In genomic region chr12:103840881-103841689, GRCh38 we compare ENCODE assay signal across 8 cellular contexts. TPM values are rescaled to one million over a fixed set of nuclear protein-coding genes. Genes with fewer than 3 reads are reported as not detected.
DNase-seq lines count a peak whose midpoint lies in the region; ATAC-seq, FAIRE-seq and TF ChIP-seq lines count a peak whose summit lies in the region.

NT5DC3 (minus strand) TSS chr12:103841234; CDS start chr12:103841156, 78 bp downstream.

- peaks cover 2% of the 10 kb centered on the region for H4K20me1 ChIP-seq in keratinocyte (ENCODE audit: control insufficient read depth, extremely low read depth, insufficient read depth, low read length)

- H3K4me3 ChIP-seq in ACC112 (ENCODE audit: low read depth, low read length) (peak within 1 kb of the TSS; percentile 80), keratinocyte (ENCODE audit: control insufficient read depth in 2 of 3, extremely low read depth in 1 of 3, insufficient read depth in 2 of 3, low read depth in 1 of 3, low read length in 3 of 3) (peak within 1 kb of the TSS; percentile 60 to 95 (median 85))

- peaks cover 25% of the 10 kb centered on the region for H3K79me2 ChIP-seq in ACC112 (ENCODE audit: control insufficient read depth, insufficient read depth, low read length, unreplicated experiment)
- peaks cover 49% of the 10 kb centered on the region for H3K79me2 ChIP-seq in keratinocyte (ENCODE audit: control insufficient read depth, insufficient read depth, low read length)

- dilution Hi-C loops in keratinocyte (cut with MboI; ENCODE audit: extremely low pct_ligation_motif_present, low sequenced_read_pairs): no loop called here

- H3K27ac ChIP-seq in ACC112 (ENCODE audit: low read depth, low read length) (no peak within 1 kb of the TSS), keratinocyte (ENCODE audit: control insufficient read depth, insufficient read depth, low read length) (peak within 1 kb of the TSS; percentile 68)

- H3K36me3 ChIP-seq in ACC112 (ENCODE audit: insufficient read depth, low read length) (no peaks in the 10 kb centered on the region), keratinocyte (ENCODE audit: control insufficient read depth in 2 of 2, extremely low read depth in 1 of 2, insufficient read depth in 2 of 2, low read length in 2 of 2) (peaks cover 0 to 1% of the 10 kb centered on the region in 2 experiments)

- peak within 1 kb of the TSS; percentile 87 for H3K9ac ChIP-seq in keratinocyte (ENCODE audit: control insufficient read depth, extremely low read depth, insufficient read depth, low read length)

- H3K9me3 ChIP-seq in keratinocyte (ENCODE audit: control insufficient read depth, low read depth, low read length): no peaks in the 10 kb centered on the region

- H3K9me1 ChIP-seq in keratinocyte (ENCODE audit: control insufficient read depth, extremely low read depth, insufficient read depth, low read length): no peaks in the 10 kb centered on the region

- DNase-seq in NCI-H2196 (lab: John Stamatoyannopoulos, UW; ENCODE audit: unreplicated experiment): peak; percentile 74
- DNase-seq in activated CD4-positive, CD25-positive, alpha-beta regulatory T cell treated with anti-CD3 and anti-CD28 coated beads, Interleukin-2, amount 50 U/mL, for 16 hours (ENCODE audit: low read depth, low spot score): peak; percentile 71
- peak; percentile 82 for DNase-seq in central memory CD4-positive, alpha-beta T cell
- peak; percentile 32 for DNase-seq in keratinocyte (ENCODE audit: low read depth, low spot score)
- peak; percentile 75 to 77 for DNase-seq in stimulated activated CD4-positive, alpha-beta T cell treated with anti-CD3 and anti-CD28 coated beads, Interleukin-15, amount 100 ng/mL, for 1 hour (ENCODE audit: low read depth in 1 of 2, low spot score in 1 of 2)

- H3K4me1 ChIP-seq in ACC112 (ENCODE audit: control insufficient read depth, insufficient read depth, low read length, unreplicated experiment) (peaks cover 19% of the 10 kb centered on the region), keratinocyte (ENCODE audit: control insufficient read depth, extremely low read depth, insufficient read depth, low read length) (peaks cover 22% of the 10 kb centered on the region)

- peak within 1 kb of the TSS; percentile 89 for H3K4me2 ChIP-seq in keratinocyte (ENCODE audit: control insufficient read depth, extremely low read depth, insufficient read depth, low read depth, low read length)

- TF ChIP-seq CTCF in keratinocyte (optimal IDR thresholded peaks at IDR 0.05 in 1 of 3, IDR thresholded peaks at IDR 0.05 in 1 of 3, conservative IDR thresholded peaks at IDR 0.05 in 1 of 3; ENCODE audit: extremely low read depth in 1 of 3, insufficient read depth in 2 of 3, low read length in 3 of 3): peak in 1 of 3 experiments; percentile 32

- FAIRE-seq in keratinocyte (lab: Jason Lieb, UNC): no peak

- ATAC-seq in GM18858 (IDR thresholded peaks at IDR 0.05; ENCODE audit: unreplicated experiment) (peak; percentile 71), HG03064 (IDR thresholded peaks at IDR 0.05; ENCODE audit: low read depth, unreplicated experiment) (peak; percentile 82)

- H3K27me3 ChIP-seq in ACC112 (ENCODE audit: insufficient read depth, low read length): no peaks in the 10 kb centered on the region
- no peaks in the 10 kb centered on the region for H3K27me3 ChIP-seq in keratinocyte (ENCODE audit: control insufficient read depth, extremely low read depth, insufficient read depth, low read length)

- H2AFZ ChIP-seq in ACC112 (ENCODE audit: low read length, unreplicated experiment): peak within 1 kb of the TSS; percentile 92
- no peak within 1 kb of the TSS for H2AFZ ChIP-seq in keratinocyte (ENCODE audit: control insufficient read depth, low read length)

RNA-seq across cellular contexts. Expression of gene NT5DC3, which starts in this region (rescaled TPM):
- 10.7 to 14.6 TPM (median 12.8 TPM) in 3 replicates for polyA plus RNA-seq in keratinocyte
- 7.0 TPM for polyA plus RNA-seq in keratinocyte (2011; ENCODE audit: low read depth)
- 8.7 and 10.7 TPM in 2 replicates for polyA plus RNA-seq in keratinocyte (2011; cell fraction: cytosol; rRNA removed)
- polyA plus RNA-seq in keratinocyte (2011; cell fraction: nucleus; rRNA removed): 38.7 and 45.8 TPM in 2 replicates
- 8.5 and 15.2 TPM in 2 replicates for polyA plus RNA-seq in keratinocyte (2012; ENCODE audit: low replicate concordance)
- polyA minus RNA-seq in keratinocyte: 25.3 to 35.2 TPM (median 26.9 TPM) in 3 replicates
- 17.1 TPM for polyA minus RNA-seq in keratinocyte (2011; cell fraction: cytosol; rRNA and poly(A)+ RNA removed)
- 29.3 and 63.4 TPM in 2 replicates for polyA minus RNA-seq in keratinocyte (2011; cell fraction: nucleus; rRNA and poly(A)+ RNA removed)

Comparison
In these comparisons a context has a peak if more than half of its experiments do, and no peak if none do; other contexts are left out.
1. DNase-seq: peak in every context shown above with its lines; median percentile 82 in central memory CD4-positive, alpha-beta T cell; 76 in stimulated activated CD4-positive, alpha-beta T cell treated with anti-CD3 and anti-CD28 coated beads, Interleukin-15, amount 100 ng/mL, for 1 hour; 74 in NCI-H2196; 71 in activated CD4-positive, CD25-positive, alpha-beta regulatory T cell treated with anti-CD3 and anti-CD28 coated beads, Interleukin-2, amount 50 U/mL, for 16 hours; 32 in keratinocyte.